Comparison of ENCODE assay signal across 1 cellular context in the genomic region with DNA sequence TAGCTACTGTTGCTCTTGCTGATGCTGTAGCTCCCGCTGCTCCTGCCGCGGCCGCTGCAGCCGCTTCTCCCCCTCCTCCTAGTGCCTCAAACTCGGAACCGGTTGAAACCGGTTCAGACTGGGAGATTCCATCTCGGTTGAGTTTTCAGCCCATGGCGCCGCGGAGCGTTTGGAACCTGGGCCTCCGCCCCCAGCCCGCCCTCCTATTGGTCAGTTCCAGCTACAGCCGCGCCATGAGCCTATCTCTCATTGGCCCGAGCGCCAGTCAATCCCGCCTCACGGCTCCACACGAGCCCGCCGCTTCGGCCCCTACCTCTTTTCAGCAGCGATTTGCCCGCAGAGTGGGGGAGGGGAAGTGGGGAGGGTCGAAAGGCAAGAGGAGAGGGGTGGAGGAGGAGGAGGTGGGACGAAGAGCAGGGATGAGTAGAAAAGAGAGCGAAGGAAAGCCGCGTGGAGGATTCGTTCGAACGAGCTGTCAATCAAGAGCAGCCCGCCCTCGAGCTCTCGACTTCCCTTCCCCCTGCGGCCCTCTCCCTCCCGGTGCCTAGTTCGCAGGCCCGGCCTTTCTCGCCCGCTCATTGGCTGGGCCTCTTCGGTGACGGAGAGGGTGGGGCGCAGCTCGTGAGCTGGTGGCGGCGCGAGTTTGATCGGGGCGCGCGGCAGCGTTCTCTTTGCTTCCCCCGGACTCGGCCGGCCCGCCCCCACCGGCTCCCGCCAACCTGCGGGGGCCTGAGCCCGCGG.
TF ChIP-seq lines count a peak whose summit lies in the region.

A gene with protein sequence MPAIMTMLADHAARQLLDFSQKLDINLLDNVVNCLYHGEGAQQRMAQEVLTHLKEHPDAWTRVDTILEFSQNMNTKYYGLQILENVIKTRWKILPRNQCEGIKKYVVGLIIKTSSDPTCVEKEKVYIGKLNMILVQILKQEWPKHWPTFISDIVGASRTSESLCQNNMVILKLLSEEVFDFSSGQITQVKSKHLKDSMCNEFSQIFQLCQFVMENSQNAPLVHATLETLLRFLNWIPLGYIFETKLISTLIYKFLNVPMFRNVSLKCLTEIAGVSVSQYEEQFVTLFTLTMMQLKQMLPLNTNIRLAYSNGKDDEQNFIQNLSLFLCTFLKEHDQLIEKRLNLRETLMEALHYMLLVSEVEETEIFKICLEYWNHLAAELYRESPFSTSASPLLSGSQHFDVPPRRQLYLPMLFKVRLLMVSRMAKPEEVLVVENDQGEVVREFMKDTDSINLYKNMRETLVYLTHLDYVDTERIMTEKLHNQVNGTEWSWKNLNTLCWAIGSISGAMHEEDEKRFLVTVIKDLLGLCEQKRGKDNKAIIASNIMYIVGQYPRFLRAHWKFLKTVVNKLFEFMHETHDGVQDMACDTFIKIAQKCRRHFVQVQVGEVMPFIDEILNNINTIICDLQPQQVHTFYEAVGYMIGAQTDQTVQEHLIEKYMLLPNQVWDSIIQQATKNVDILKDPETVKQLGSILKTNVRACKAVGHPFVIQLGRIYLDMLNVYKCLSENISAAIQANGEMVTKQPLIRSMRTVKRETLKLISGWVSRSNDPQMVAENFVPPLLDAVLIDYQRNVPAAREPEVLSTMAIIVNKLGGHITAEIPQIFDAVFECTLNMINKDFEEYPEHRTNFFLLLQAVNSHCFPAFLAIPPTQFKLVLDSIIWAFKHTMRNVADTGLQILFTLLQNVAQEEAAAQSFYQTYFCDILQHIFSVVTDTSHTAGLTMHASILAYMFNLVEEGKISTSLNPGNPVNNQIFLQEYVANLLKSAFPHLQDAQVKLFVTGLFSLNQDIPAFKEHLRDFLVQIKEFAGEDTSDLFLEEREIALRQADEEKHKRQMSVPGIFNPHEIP (N-terminal part only) (minus strand): TSS at position 178 of the 741 bp plus-strand sequence. CDS start 4,459 bp downstream, outside the sequence.

TF ChIP-seq in HepG2, 621 proteins besides CTCF, POLR2A, EP300 and RAD21 (continued from another document and continues in another):
- TF ChIP-seq, protein P1, sequence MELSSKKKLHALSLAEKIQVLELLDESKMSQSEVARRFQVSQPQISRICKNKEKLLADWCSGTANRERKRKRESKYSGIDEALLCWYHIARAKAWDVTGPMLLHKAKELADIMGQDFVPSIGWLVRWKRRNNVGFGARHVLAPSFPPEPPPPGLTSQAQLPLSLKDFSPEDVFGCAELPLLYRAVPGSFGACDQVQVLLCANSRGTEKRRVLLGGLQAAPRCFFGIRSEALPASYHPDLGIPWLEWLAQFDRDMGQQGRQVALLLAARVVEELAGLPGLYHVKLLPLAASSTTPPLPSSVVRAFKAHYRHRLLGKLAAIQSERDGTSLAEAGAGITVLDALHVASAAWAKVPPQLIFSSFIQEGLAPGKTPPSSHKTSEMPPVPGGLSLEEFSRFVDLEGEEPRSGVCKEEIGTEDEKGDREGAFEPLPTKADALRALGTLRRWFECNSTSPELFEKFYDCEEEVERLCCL (CRISPR knock-in tag; IDR thresholded peaks at IDR 0.05; ENCODE audit: borderline replicate concordance), result no peak; the same call in 1 of the 2 replicates
- TF ChIP-seq, protein P2, sequence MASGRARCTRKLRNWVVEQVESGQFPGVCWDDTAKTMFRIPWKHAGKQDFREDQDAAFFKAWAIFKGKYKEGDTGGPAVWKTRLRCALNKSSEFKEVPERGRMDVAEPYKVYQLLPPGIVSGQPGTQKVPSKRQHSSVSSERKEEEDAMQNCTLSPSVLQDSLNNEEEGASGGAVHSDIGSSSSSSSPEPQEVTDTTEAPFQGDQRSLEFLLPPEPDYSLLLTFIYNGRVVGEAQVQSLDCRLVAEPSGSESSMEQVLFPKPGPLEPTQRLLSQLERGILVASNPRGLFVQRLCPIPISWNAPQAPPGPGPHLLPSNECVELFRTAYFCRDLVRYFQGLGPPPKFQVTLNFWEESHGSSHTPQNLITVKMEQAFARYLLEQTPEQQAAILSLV (CRISPR knock-in tag; IDR thresholded peaks at IDR 0.05; ENCODE audit: borderline replicate concordance), result peak; percentile 19; the same call in 1 of the 2 replicates
- TF ChIP-seq, protein P3, sequence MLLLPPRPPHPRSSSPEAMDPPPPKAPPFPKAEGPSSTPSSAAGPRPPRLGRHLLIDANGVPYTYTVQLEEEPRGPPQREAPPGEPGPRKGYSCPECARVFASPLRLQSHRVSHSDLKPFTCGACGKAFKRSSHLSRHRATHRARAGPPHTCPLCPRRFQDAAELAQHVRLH (CRISPR knock-in tag; IDR thresholded peaks at IDR 0.05; ENCODE audit: borderline replicate concordance, low read depth), result peak; percentile 46; the same call in 1 of the 2 replicates
- TF ChIP-seq ZNF569 (CRISPR knock-in tag; IDR thresholded peaks at IDR 0.05; ENCODE audit: borderline replicate concordance), result 0 out of 2 replicates have a peak, but pooled peaks have one; percentile 68
- TF ChIP-seq ZFP62 (CRISPR knock-in tag; IDR thresholded peaks at IDR 0.05), result no peak
- TF ChIP-seq ZNF891 (CRISPR knock-in tag; IDR thresholded peaks at IDR 0.05), result peak; percentile 53; the same call in 1 of the 2 replicates
- no peak; the same call in 1 of the 2 replicates for TF ChIP-seq ZNF343 (CRISPR knock-in tag; IDR thresholded peaks at IDR 0.05)
- TF ChIP-seq ZNF430 (CRISPR knock-in tag; IDR thresholded peaks at IDR 0.05), result peak; percentile 11; the same call in 1 of the 2 replicates
- peak; percentile 69; the same call in 1 of the 2 replicates for TF ChIP-seq SOX13 (IDR thresholded peaks at IDR 0.05)
- no peak for TF ChIP-seq SOX13 (CRISPR knock-in tag; conservative IDR thresholded peaks at IDR 0.05 in 1 of 2, IDR thresholded peaks at IDR 0.05 in 1 of 2)
- TF ChIP-seq ZNF24 (IDR thresholded peaks at IDR 0.05), result no peak
- no peak for TF ChIP-seq TBL1XR1 (IDR thresholded peaks at IDR 0.05; ENCODE audit: borderline replicate concordance, low read length, partially characterized antibody)
- TF ChIP-seq ZSCAN9 (CRISPR knock-in tag; IDR thresholded peaks at IDR 0.05; ENCODE audit: borderline replicate concordance), result peak; percentile 86
- peak; percentile 24; the same call in 1 of the 2 replicates for TF ChIP-seq HCFC1 (IDR thresholded peaks at IDR 0.05; ENCODE audit: low read depth, low read length)
- TF ChIP-seq LCORL (IDR thresholded peaks at IDR 0.05), result no peak
- TF ChIP-seq LCORL (CRISPR knock-in tag; IDR thresholded peaks at IDR 0.05), result peak; percentile 78
- TF ChIP-seq, protein P4, sequence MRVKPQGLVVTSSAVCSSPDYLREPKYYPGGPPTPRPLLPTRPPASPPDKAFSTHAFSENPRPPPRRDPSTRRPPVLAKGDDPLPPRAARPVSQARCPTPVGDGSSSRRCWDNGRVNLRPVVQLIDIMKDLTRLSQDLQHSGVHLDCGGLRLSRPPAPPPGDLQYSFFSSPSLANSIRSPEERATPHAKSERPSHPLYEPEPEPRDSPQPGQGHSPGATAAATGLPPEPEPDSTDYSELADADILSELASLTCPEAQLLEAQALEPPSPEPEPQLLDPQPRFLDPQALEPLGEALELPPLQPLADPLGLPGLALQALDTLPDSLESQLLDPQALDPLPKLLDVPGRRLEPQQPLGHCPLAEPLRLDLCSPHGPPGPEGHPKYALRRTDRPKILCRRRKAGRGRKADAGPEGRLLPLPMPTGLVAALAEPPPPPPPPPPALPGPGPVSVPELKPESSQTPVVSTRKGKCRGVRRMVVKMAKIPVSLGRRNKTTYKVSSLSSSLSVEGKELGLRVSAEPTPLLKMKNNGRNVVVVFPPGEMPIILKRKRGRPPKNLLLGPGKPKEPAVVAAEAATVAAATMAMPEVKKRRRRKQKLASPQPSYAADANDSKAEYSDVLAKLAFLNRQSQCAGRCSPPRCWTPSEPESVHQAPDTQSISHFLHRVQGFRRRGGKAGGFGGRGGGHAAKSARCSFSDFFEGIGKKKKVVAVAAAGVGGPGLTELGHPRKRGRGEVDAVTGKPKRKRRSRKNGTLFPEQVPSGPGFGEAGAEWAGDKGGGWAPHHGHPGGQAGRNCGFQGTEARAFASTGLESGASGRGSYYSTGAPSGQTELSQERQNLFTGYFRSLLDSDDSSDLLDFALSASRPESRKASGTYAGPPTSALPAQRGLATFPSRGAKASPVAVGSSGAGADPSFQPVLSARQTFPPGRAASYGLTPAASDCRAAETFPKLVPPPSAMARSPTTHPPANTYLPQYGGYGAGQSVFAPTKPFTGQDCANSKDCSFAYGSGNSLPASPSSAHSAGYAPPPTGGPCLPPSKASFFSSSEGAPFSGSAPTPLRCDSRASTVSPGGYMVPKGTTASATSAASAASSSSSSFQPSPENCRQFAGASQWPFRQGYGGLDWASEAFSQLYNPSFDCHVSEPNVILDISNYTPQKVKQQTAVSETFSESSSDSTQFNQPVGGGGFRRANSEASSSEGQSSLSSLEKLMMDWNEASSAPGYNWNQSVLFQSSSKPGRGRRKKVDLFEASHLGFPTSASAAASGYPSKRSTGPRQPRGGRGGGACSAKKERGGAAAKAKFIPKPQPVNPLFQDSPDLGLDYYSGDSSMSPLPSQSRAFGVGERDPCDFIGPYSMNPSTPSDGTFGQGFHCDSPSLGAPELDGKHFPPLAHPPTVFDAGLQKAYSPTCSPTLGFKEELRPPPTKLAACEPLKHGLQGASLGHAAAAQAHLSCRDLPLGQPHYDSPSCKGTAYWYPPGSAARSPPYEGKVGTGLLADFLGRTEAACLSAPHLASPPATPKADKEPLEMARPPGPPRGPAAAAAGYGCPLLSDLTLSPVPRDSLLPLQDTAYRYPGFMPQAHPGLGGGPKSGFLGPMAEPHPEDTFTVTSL (CRISPR knock-in tag; IDR thresholded peaks at IDR 0.05; ENCODE audit: borderline replicate concordance), result no peak
- TF ChIP-seq ZBTB42 (CRISPR knock-in tag; IDR thresholded peaks at IDR 0.05), result peak; percentile 48; the same call in 1 of the 2 replicates
- TF ChIP-seq, protein P5, sequence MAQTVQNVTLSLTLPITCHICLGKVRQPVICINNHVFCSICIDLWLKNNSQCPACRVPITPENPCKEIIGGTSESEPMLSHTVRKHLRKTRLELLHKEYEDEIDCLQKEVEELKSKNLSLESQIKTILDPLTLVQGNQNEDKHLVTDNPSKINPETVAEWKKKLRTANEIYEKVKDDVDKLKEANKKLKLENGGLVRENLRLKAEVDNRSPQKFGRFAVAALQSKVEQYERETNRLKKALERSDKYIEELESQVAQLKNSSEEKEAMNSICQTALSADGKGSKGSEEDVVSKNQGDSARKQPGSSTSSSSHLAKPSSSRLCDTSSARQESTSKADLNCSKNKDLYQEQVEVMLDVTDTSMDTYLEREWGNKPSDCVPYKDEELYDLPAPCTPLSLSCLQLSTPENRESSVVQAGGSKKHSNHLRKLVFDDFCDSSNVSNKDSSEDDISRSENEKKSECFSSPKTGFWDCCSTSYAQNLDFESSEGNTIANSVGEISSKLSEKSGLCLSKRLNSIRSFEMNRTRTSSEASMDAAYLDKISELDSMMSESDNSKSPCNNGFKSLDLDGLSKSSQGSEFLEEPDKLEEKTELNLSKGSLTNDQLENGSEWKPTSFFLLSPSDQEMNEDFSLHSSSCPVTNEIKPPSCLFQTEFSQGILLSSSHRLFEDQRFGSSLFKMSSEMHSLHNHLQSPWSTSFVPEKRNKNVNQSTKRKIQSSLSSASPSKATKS (CRISPR knock-in tag; IDR thresholded peaks at IDR 0.05), result 0 out of 2 replicates have a peak, but pooled peaks have one; percentile 3
- TF ChIP-seq AHR (CRISPR knock-in tag; IDR thresholded peaks at IDR 0.05), result 0 out of 2 replicates have a peak, but pooled peaks have one; percentile 43
- peak; percentile 81 for TF ChIP-seq CHD2 (IDR thresholded peaks at IDR 0.05; ENCODE audit: low read depth, low read length)
- TF ChIP-seq, protein P6, sequence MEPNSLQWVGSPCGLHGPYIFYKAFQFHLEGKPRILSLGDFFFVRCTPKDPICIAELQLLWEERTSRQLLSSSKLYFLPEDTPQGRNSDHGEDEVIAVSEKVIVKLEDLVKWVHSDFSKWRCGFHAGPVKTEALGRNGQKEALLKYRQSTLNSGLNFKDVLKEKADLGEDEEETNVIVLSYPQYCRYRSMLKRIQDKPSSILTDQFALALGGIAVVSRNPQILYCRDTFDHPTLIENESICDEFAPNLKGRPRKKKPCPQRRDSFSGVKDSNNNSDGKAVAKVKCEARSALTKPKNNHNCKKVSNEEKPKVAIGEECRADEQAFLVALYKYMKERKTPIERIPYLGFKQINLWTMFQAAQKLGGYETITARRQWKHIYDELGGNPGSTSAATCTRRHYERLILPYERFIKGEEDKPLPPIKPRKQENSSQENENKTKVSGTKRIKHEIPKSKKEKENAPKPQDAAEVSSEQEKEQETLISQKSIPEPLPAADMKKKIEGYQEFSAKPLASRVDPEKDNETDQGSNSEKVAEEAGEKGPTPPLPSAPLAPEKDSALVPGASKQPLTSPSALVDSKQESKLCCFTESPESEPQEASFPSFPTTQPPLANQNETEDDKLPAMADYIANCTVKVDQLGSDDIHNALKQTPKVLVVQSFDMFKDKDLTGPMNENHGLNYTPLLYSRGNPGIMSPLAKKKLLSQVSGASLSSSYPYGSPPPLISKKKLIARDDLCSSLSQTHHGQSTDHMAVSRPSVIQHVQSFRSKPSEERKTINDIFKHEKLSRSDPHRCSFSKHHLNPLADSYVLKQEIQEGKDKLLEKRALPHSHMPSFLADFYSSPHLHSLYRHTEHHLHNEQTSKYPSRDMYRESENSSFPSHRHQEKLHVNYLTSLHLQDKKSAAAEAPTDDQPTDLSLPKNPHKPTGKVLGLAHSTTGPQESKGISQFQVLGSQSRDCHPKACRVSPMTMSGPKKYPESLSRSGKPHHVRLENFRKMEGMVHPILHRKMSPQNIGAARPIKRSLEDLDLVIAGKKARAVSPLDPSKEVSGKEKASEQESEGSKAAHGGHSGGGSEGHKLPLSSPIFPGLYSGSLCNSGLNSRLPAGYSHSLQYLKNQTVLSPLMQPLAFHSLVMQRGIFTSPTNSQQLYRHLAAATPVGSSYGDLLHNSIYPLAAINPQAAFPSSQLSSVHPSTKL (CRISPR knock-in tag; IDR thresholded peaks at IDR 0.05), result peak; percentile 67; the same call in 1 of the 2 replicates
- TF ChIP-seq ARHGAP35 (CRISPR knock-in tag; IDR thresholded peaks at IDR 0.05; ENCODE audit: borderline replicate concordance), result no peak
- peak; percentile 73; the same call in 1 of the 2 replicates for TF ChIP-seq BRD4 (CRISPR knock-in tag; IDR thresholded peaks at IDR 0.05)
- peak; percentile 38; the same call in 1 of the 2 replicates for TF ChIP-seq GATAD2A (CRISPR knock-in tag; IDR thresholded peaks at IDR 0.05)
- TF ChIP-seq, protein P7, sequence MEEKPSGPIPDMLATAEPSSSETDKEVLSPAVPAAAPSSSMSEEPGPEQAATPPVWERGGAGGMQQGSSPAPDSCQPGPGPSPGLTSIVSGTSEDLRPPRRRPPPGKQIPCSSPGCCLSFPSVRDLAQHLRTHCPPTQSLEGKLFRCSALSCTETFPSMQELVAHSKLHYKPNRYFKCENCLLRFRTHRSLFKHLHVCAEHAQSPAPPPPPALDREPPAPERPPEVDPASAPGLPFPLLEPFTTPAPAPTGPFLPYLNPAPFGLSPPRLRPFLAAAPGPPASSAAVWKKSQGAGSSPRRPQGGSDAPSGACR (CRISPR knock-in tag; IDR thresholded peaks at IDR 0.05), result 0 out of 2 replicates have a peak, but pooled peaks have one; percentile 28
- TF ChIP-seq HNRNPLL (IDR thresholded peaks at IDR 0.05; ENCODE audit: low read depth, low read length, poor library complexity, severe bottlenecking), result peak; percentile 70
- TF ChIP-seq ZNF557 (CRISPR knock-in tag; IDR thresholded peaks at IDR 0.05), result peak; percentile 77; the same call in 1 of the 2 replicates
- no peak for TF ChIP-seq ZBTB7A (CRISPR knock-in tag; IDR thresholded peaks at IDR 0.05)
- TF ChIP-seq TOPORS (CRISPR knock-in tag; IDR thresholded peaks at IDR 0.05), result peak; percentile 85; the same call in 1 of the 2 replicates
- no peak for TF ChIP-seq JDP2 (CRISPR knock-in tag; IDR thresholded peaks at IDR 0.05; ENCODE audit: borderline replicate concordance)
- TF ChIP-seq, protein P8, sequence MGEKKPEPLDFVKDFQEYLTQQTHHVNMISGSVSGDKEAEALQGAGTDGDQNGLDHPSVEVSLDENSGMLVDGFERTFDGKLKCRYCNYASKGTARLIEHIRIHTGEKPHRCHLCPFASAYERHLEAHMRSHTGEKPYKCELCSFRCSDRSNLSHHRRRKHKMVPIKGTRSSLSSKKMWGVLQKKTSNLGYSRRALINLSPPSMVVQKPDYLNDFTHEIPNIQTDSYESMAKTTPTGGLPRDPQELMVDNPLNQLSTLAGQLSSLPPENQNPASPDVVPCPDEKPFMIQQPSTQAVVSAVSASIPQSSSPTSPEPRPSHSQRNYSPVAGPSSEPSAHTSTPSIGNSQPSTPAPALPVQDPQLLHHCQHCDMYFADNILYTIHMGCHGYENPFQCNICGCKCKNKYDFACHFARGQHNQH (CRISPR knock-in tag; IDR thresholded peaks at IDR 0.05), result peak; percentile 79
